21 cellular contexts compared by ENCODE assay signal in the genomic region with DNA sequence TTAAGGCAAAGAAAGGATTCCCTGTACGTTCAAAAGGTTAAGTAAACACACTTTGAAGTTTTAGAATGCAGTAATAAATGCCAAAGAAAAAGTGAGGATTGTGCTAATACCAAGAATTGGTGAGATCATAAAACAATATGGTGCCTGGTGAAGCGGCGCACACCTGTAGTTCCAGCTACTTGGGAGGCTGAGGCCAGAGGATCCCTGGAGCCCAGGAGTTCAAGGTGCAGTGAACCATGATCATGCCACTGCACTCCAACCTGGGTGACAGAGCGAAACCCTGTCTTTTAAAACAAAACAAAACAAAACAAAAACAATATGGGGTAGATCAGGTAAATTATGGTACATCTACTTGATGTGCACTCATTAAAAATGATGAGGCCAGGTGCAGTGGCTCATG.
"Had no signal": no experiment of that assay in that cellular context is flagged by ENCODE, and none has a peak within 500 bp of the region (broad histone marks: within the 10 kb centered on the region; RNA-seq: fewer than 3 reads in every experiment).

No MANE protein-coding gene starts in this region.

- H3K27me3 ChIP-seq: ascending aorta, brain microvascular endothelial cell, gastroesophageal sphincter, heart left ventricle, sigmoid colon, upper lobe of left lung had no signal

- H3K9me3 Mint-ChIP-seq: activated naive CD4-positive, alpha-beta T cell treated with anti-CD3 and anti-CD28 coated beads, Interleukin-2, amount 50 U/mL, for 24 hours; neural crest cell; stimulated activated naive B cell treated with anti-CD40 and anti-IgM and Interleukin-4, amounts not matched to agents 10 μg/mL and 1 μg/mL and 100 μg/mL, for 72 hours had no signal

- H3K36me3 ChIP-seq: ascending aorta, brain microvascular endothelial cell, gastroesophageal sphincter, sigmoid colon, thoracic aorta, upper lobe of left lung had no signal

- H3K4me1 Mint-ChIP-seq: neural crest cell had no signal

- ATAC-seq: gastroesophageal sphincter; heart left ventricle; left cardiac atrium; stimulated activated naive B cell treated with anti-CD40 and anti-IgM and Interleukin-4, amounts not matched to agents 10 μg/mL and 1 μg/mL and 100 μg/mL, for 72 hours had no signal

- H3K27ac Mint-ChIP-seq: activated naive CD4-positive, alpha-beta T cell treated with anti-CD3 and anti-CD28 coated beads, Interleukin-2, amount 50 U/mL, for 24 hours; stimulated activated naive B cell treated with anti-CD40 and anti-IgM and Interleukin-4, amounts not matched to agents 10 μg/mL and 1 μg/mL and 100 μg/mL, for 72 hours had no signal

- DNase-seq: activated CD4-positive, alpha-beta T cell treated with anti-CD3 and anti-CD28 coated beads for 4 hours; activated CD4-positive, alpha-beta T cell treated with anti-CD3 and anti-CD28 coated beads, Interleukin-2, amount 50 U/mL, for 48 hours; activated gamma-delta T cell treated with Interleukin-2 at 50 U/mL for 16 hours; brain microvascular endothelial cell; caudate nucleus; heart left ventricle; islet precursor cell; left cardiac atrium; sigmoid colon; stimulated activated CD4-positive, alpha-beta T cell treated with anti-CD3 and anti-CD28 coated beads, Interleukin-15, amount 100 ng/mL, for 24 hours; stimulated activated naive B cell treated with anti-CD40 and anti-IgM and Interleukin-4, amounts not matched to agents 10 μg/mL and 1 μg/mL and 100 μg/mL, for 72 hours; SW 1271; upper lobe of left lung had no signal

- H3K27ac ChIP-seq: ascending aorta, brain microvascular endothelial cell, gastroesophageal sphincter, heart left ventricle, SK-N-MC, thoracic aorta, upper lobe of left lung had no signal

- H3K4me3 ChIP-seq: ascending aorta, gastroesophageal sphincter, heart left ventricle, sigmoid colon, SK-N-MC, smooth muscle cell, thoracic aorta, upper lobe of left lung had no signal

- FAIRE-seq: colon had no signal

- H3K27me3 Mint-ChIP-seq: activated naive CD4-positive, alpha-beta T cell treated with anti-CD3 and anti-CD28 coated beads, Interleukin-2, amount 50 U/mL, for 24 hours; stimulated activated naive B cell treated with anti-CD40 and anti-IgM and Interleukin-4, amounts not matched to agents 10 μg/mL and 1 μg/mL and 100 μg/mL, for 72 hours had no signal

- H3K4me2 ChIP-seq: smooth muscle cell had no signal

- H3K9me3 ChIP-seq: ascending aorta, gastroesophageal sphincter, heart left ventricle, sigmoid colon, thoracic aorta, upper lobe of left lung had no signal

- H3K4me1 ChIP-seq: ascending aorta had no signal

- H3K4me3 Mint-ChIP-seq: activated naive CD4-positive, alpha-beta T cell treated with anti-CD3 and anti-CD28 coated beads, Interleukin-2, amount 50 U/mL, for 24 hours; neural crest cell; stimulated activated naive B cell treated with anti-CD40 and anti-IgM and Interleukin-4, amounts not matched to agents 10 μg/mL and 1 μg/mL and 100 μg/mL, for 72 hours had no signal
